In the genomic region with DNA sequence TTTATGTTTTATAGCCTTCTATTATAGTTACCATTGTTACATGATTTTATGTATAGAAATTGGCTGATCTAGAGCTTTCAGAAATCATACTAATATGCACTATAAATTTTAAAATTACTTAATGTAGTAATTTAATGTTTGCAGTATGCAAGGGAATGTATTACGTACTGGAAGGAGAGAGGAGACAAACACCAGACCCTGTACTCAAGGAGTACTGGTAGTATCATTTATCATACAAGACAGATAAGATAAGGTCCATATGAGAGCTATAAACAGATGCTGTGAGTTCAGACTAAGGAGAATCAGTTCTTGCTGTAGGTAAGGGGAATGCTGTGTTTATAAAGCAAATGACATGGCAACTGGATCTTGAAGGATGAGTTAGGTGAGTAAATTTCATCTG, we compare ENCODE assay signal across 1 cellular context.
TF ChIP-seq lines count a peak whose summit lies in the region.

No MANE protein-coding gene starts in this region.

TF ChIP-seq in neural cell, 6 proteins besides CTCF, POLR2A, EP300 and RAD21:
- TF ChIP-seq POLR2AphosphoS5 (IDR thresholded peaks at IDR 0.05): no peak
- TF ChIP-seq SMC3 (conservative IDR thresholded peaks at IDR 0.05; ENCODE audit: poor library complexity): no peak
- TF ChIP-seq EZH2 (IDR thresholded peaks at IDR 0.05; ENCODE audit: borderline replicate concordance, insufficient read depth, low read length, poor library complexity, severe bottlenecking): no peak
- TF ChIP-seq, protein P1, sequence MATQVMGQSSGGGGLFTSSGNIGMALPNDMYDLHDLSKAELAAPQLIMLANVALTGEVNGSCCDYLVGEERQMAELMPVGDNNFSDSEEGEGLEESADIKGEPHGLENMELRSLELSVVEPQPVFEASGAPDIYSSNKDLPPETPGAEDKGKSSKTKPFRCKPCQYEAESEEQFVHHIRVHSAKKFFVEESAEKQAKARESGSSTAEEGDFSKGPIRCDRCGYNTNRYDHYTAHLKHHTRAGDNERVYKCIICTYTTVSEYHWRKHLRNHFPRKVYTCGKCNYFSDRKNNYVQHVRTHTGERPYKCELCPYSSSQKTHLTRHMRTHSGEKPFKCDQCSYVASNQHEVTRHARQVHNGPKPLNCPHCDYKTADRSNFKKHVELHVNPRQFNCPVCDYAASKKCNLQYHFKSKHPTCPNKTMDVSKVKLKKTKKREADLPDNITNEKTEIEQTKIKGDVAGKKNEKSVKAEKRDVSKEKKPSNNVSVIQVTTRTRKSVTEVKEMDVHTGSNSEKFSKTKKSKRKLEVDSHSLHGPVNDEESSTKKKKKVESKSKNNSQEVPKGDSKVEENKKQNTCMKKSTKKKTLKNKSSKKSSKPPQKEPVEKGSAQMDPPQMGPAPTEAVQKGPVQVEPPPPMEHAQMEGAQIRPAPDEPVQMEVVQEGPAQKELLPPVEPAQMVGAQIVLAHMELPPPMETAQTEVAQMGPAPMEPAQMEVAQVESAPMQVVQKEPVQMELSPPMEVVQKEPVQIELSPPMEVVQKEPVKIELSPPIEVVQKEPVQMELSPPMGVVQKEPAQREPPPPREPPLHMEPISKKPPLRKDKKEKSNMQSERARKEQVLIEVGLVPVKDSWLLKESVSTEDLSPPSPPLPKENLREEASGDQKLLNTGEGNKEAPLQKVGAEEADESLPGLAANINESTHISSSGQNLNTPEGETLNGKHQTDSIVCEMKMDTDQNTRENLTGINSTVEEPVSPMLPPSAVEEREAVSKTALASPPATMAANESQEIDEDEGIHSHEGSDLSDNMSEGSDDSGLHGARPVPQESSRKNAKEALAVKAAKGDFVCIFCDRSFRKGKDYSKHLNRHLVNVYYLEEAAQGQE (IDR thresholded peaks at IDR 0.05; ENCODE audit: borderline replicate concordance): no peak
- TF ChIP-seq TAF1 (IDR thresholded peaks at IDR 0.05; ENCODE audit: low read depth): no peak
- no peak for TF ChIP-seq MXI1 (conservative IDR thresholded peaks at IDR 0.05; ENCODE audit: poor library complexity, severe bottlenecking)
